ENCODE assay signal across 17 cellular contexts in the genomic region with DNA sequence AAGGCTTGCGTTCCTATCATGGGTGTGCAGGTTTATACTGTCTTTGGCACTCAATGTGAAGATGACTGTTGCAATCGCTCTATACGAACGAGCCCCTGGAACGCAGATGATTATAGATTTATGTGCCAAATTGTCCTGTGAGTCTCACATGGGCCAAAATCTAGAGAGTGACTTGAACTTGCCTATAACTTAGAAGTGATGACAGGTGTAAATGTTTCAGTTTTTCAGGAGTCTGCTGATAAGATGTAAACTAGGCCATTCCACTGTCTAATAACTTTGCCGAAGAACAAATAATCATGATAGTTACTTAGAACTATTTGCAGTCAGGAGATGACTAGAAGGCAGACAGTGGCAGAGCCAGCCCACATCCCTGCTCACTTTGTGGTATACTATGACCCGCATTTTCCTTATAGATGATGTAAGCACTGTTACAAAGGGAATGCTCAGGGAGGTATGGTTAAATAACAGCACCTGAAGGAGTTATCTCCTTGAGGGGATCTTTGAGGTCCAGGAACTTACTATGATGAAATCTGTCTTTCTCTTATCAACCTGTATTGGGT.
A peak's percentile ranks its signal among the peaks of the same experiment; 100 is the strongest.
DNase-seq lines count a peak whose midpoint lies in the region; ATAC-seq lines count a peak whose summit lies in the region.
"Had no signal": no experiment of that assay in that cellular context is flagged by ENCODE, and none has a peak within 500 bp of the region (broad histone marks: within the 10 kb centered on the region; RNA-seq: fewer than 3 reads in every experiment).

No MANE protein-coding gene starts in this region.

- peak overlapping the region; percentile 52 for H3K27ac ChIP-seq in epithelial cell of prostate

- H3K27ac Mint-ChIP-seq in stimulated activated naive CD8-positive, alpha-beta T cell treated with anti-CD3 and anti-CD28 coated beads, Interleukin-15, amount 100 ng/mL, for 72 hours = no peak overlapping the region
- H3K27ac Mint-ChIP-seq: CD4-positive, alpha-beta memory T cell; GM23338; H9; HFFc6 had no signal

- H3K4me1 Mint-ChIP-seq in stimulated activated naive CD8-positive, alpha-beta T cell treated with anti-CD3 and anti-CD28 coated beads, Interleukin-15, amount 100 ng/mL, for 72 hours = no peaks in the 10 kb centered on the region
- H3K4me1 Mint-ChIP-seq: CD4-positive, alpha-beta memory T cell; GM23338; H9 had no signal

- H3K27me3 Mint-ChIP-seq in stimulated activated naive CD8-positive, alpha-beta T cell treated with anti-CD3 and anti-CD28 coated beads, Interleukin-15, amount 100 ng/mL, for 72 hours = no peaks in the 10 kb centered on the region

- DNase-seq in stimulated activated naive CD8-positive, alpha-beta T cell treated with anti-CD3 and anti-CD28 coated beads, Interleukin-15, Interleukin-2, amounts not matched to agents 100 U/mL and 50 U/mL, for 24 hours = no peak
- DNase-seq in stimulated activated naive CD8-positive, alpha-beta T cell treated with anti-CD3 and anti-CD28 coated beads, Interleukin-15, amount 100 ng/mL, for 72 hours = no peak
- DNase-seq in HUDEP-2 (lab: John Stamatoyannopoulos, UW; ENCODE audit: unreplicated experiment in 76 of 76) (peak in 54 of 76 experiments; percentile 1 to 79 (median 32)), epithelial cell of prostate (ENCODE audit: low read depth, low spot score) (no peak), NCI-H510A (lab: John Stamatoyannopoulos, UW) (no peak)
- DNase-seq in activated naive CD4-positive, alpha-beta T cell treated with anti-CD3 and anti-CD28 coated beads, Interleukin-2, amount 50 U/mL, for 16 hours = no peak
- DNase-seq: C1 segment of cervical spinal cord; Calu3; CD4-positive, alpha-beta memory T cell; COR-L47; DMS79 treated with DMSO at 0.1 percent for 48 hours; GF-D8; H9; HFFc6 had no signal

- no peaks in the 10 kb centered on the region for H3K9me3 Mint-ChIP-seq in stimulated activated naive CD8-positive, alpha-beta T cell treated with anti-CD3 and anti-CD28 coated beads, Interleukin-15, amount 100 ng/mL, for 72 hours
- H3K9me3 Mint-ChIP-seq: CD4-positive, alpha-beta memory T cell; GM23338; H9; HFFc6 had no signal

- H3K4me3 Mint-ChIP-seq in stimulated activated naive CD8-positive, alpha-beta T cell treated with anti-CD3 and anti-CD28 coated beads, Interleukin-15, amount 100 ng/mL, for 72 hours = no peak overlapping the region
- H3K4me3 Mint-ChIP-seq: CD4-positive, alpha-beta memory T cell; GM23338; H9; HFFc6 had no signal

- peak; percentile 55 for ATAC-seq in stimulated activated naive CD8-positive, alpha-beta T cell treated with anti-CD3 and anti-CD28 coated beads, Interleukin-15, Interleukin-2, amounts not matched to agents 100 U/mL and 50 U/mL, for 24 hours
- no peak for ATAC-seq in stimulated activated naive CD8-positive, alpha-beta T cell treated with anti-CD3 and anti-CD28 coated beads, Interleukin-15, amount 100 ng/mL, for 72 hours
- ATAC-seq in GM21381 (IDR thresholded peaks at IDR 0.05; ENCODE audit: unreplicated experiment) = no peak
- ATAC-seq: GM23338, HCT116 had no signal

Comparison
In these comparisons a context has a peak if more than half of its experiments do, and no peak if none do; other contexts are left out.
1. DNase-seq: peak in HUDEP-2 (54 of 76); none in stimulated activated naive CD8-positive, alpha-beta T cell treated with anti-CD3 and anti-CD28 coated beads, Interleukin-15, Interleukin-2, amounts not matched to agents 100 U/mL and 50 U/mL, for 24 hours (single experiment), stimulated activated naive CD8-positive, alpha-beta T cell treated with anti-CD3 and anti-CD28 coated beads, Interleukin-15, amount 100 ng/mL, for 72 hours (0 of 2), epithelial cell of prostate (single experiment), NCI-H510A (single experiment) and activated naive CD4-positive, alpha-beta T cell treated with anti-CD3 and anti-CD28 coated beads, Interleukin-2, amount 50 U/mL, for 16 hours (single experiment).